In the genomic region with DNA sequence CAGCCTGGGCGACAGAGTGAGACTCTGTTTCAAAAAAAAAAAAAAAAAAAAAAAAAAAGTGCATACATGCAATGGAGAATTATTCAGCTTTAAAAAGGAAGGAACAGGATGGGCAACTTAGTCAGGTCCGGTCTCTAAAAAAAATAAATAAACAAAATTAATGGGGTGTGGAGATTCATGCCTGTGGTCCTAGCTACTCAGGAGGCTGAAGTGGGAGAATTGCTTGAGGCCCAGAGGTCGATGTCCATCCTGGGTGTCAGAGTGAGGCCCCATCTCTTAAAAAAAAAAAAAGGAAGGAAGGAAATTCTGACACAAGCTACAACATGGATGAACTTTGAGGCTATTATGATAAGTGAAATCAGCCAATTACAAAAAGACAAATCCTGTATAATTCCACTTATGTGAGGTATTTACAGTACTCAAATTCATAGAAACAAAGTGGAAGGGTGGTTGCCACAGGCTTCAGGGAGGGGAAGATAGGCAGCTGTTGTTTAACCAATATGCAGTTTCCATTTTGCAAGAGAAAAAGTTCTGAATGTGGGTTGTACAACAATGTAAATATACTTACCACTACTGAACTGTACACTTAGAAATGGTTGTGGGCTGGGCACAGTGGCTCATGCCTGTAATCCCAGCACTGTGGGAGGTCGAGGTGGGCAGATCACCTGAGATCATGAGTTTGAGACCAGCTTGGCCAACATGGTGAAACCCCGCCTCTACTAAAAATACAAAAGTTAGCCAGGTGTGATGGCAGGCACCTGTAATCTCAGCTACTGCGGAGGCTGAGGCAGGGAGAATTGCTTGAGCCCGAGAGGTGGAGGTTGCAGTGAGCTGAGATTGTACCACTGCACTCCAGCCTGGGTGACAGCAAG, we compare ENCODE assay signal across 1 cellular context.
TF ChIP-seq lines count a peak whose summit lies in the region.

No MANE protein-coding gene starts in this region.

TF ChIP-seq in endothelial cell of umbilical vein, 7 proteins besides CTCF, POLR2A, EP300 and RAD21:
- no peak for TF ChIP-seq GATA2 (IDR thresholded peaks at IDR 0.05; ENCODE audit: insufficient read depth, insufficient read length, low read depth, low read length)
- TF ChIP-seq FOS (IDR thresholded peaks at IDR 0.05; ENCODE audit: borderline replicate concordance, insufficient read depth, low read length), result peak; percentile 59
